11 cellular contexts compared by ENCODE assay signal in the genomic region with DNA sequence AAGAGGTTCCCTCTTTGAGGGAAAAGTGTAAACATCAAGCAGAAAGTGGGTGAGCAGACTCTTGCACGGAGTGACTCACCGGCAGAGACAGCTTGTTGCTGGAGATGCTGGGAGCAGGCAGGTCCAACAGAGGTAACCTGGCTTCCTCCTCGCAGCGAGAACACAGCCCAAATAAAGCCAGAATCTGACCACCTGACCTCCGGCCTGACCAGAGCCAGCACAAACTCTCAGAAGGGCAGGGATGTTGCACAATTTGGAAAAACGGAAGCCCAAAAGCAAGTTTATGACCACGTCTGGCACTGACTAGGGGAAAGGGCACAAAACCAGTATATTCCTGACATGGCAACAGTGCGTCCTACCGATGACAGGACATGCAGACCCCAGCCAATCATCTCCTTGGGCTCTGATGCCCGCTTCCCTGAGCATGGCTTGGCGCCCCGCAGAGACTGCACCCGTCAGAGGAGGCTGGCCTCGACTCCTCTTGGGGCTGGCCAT. TPM values are rescaled to one million over a fixed set of nuclear protein-coding genes. Genes with fewer than 3 reads are reported as not detected.
DNase-seq lines count a peak whose midpoint lies in the region; ATAC-seq and TF ChIP-seq lines count a peak whose summit lies in the region.
"Had no signal": no experiment of that assay in that cellular context is flagged by ENCODE, and none has a peak within 500 bp of the region (broad histone marks: within the 10 kb centered on the region; RNA-seq: fewer than 3 reads in every experiment).

No MANE protein-coding gene starts in this region.

- H3K27me3 ChIP-seq in fibroblast of lung (ENCODE audit: control insufficient read depth, insufficient read depth, low read length) = no peaks in the 10 kb centered on the region
- H3K27me3 ChIP-seq: brain microvascular endothelial cell had no signal

- no peak overlapping the region for H3K4me3 ChIP-seq in fibroblast of lung (replicated peaks in 1 of 4; ENCODE audit: control extremely low read depth in 1 of 4, insufficient read depth in 1 of 4, low read depth in 3 of 4, low read length in 4 of 4)

- no peaks in the 10 kb centered on the region for H4K20me1 ChIP-seq in fibroblast of lung (ENCODE audit: control insufficient read depth, extremely low read depth, insufficient read depth, low read length)

- DNase-seq in C1 segment of cervical spinal cord (lab: John Stamatoyannopoulos, UW) (peak in 10 of 14 donors; percentile 22 to 69 (median 47)), OCI-M1 (lab: John Stamatoyannopoulos, UW) (peak; percentile 27), fibroblast of lung (ENCODE audit: low read depth in 2 of 2) (peak; percentile 11 to 52), occipital lobe (lab: John Stamatoyannopoulos, UW) (peak; percentile 12), RKO (ENCODE audit: low spot score) (no peak), progenitor cell of endocrine pancreas (ENCODE audit: low spot score, unreplicated experiment) (no peak)
- DNase-seq: activated CD4-positive, alpha-beta memory T cell treated with anti-CD3 and anti-CD28 coated beads for 36 hours; brain microvascular endothelial cell; CD4-positive, alpha-beta T cell had no signal

- H3K4me1 ChIP-seq in fibroblast of lung (ENCODE audit: control insufficient read depth, extremely low read depth, insufficient read depth, low read length) = peaks cover 6% of the 10 kb centered on the region

- no peak overlapping the region for H3K27ac ChIP-seq in fibroblast of lung (ENCODE audit: insufficient read depth, low read length)
- H3K27ac ChIP-seq: brain microvascular endothelial cell had no signal

- no peaks in the 10 kb centered on the region for H3K9me3 Mint-ChIP-seq in progenitor cell of endocrine pancreas (ENCODE audit: low read depth)
- H3K9me3 Mint-ChIP-seq: activated CD4-positive, alpha-beta memory T cell treated with anti-CD3 and anti-CD28 coated beads for 36 hours; CD4-positive, alpha-beta T cell had no signal

- ATAC-seq in HG03432 (IDR thresholded peaks at IDR 0.05; ENCODE audit: unreplicated experiment) (no peak), GM18502 (IDR thresholded peaks at IDR 0.05; ENCODE audit: poor library complexity, unreplicated experiment) (no peak)

- no peaks in the 10 kb centered on the region for H3K9me3 ChIP-seq in fibroblast of lung (ENCODE audit: control insufficient read depth, insufficient read depth, low read depth, low read length)

- no peak overlapping the region for H2AFZ ChIP-seq in fibroblast of lung (ENCODE audit: low read length)

- no peak overlapping the region for H3K9ac ChIP-seq in fibroblast of lung (ENCODE audit: insufficient read depth, low read length)

- no peaks in the 10 kb centered on the region for H3K36me3 Mint-ChIP-seq in progenitor cell of endocrine pancreas (ENCODE audit: insufficient read depth)
- H3K36me3 Mint-ChIP-seq: activated CD4-positive, alpha-beta memory T cell treated with anti-CD3 and anti-CD28 coated beads for 36 hours had no signal

- no peak overlapping the region for H3K27ac Mint-ChIP-seq in progenitor cell of endocrine pancreas
- H3K27ac Mint-ChIP-seq: activated CD4-positive, alpha-beta memory T cell treated with anti-CD3 and anti-CD28 coated beads for 36 hours; CD4-positive, alpha-beta T cell had no signal

- no peaks in the 10 kb centered on the region for H3K27me3 Mint-ChIP-seq in progenitor cell of endocrine pancreas
- H3K27me3 Mint-ChIP-seq: activated CD4-positive, alpha-beta memory T cell treated with anti-CD3 and anti-CD28 coated beads for 36 hours; CD4-positive, alpha-beta T cell had no signal

- H3K79me2 ChIP-seq in fibroblast of lung (ENCODE audit: control insufficient read depth, insufficient read depth, low read length) = no peaks in the 10 kb centered on the region

- no peaks in the 10 kb centered on the region for H3K36me3 ChIP-seq in fibroblast of lung (ENCODE audit: control insufficient read depth, insufficient read depth, low read length)
- H3K36me3 ChIP-seq: brain microvascular endothelial cell had no signal

- TF ChIP-seq CTCF in fibroblast of lung (conservative IDR thresholded peaks at IDR 0.05 in 1 of 2, IDR thresholded peaks at IDR 0.05 in 1 of 2; ENCODE audit: low read depth in 1 of 2, low read length in 2 of 2) (no peak), progenitor cell of endocrine pancreas (IDR thresholded peaks at IDR 0.05; ENCODE audit: unreplicated experiment) (no peak)

- peaks cover 7% of the 10 kb centered on the region for H3K4me1 Mint-ChIP-seq in progenitor cell of endocrine pancreas (ENCODE audit: low read depth)

- no peak overlapping the region for H3K4me2 ChIP-seq in fibroblast of lung (ENCODE audit: extremely low read depth, insufficient read depth, low read length)

- no peak overlapping the region for H3K4me3 Mint-ChIP-seq in progenitor cell of endocrine pancreas (ENCODE audit: low read depth)
- H3K4me3 Mint-ChIP-seq: activated CD4-positive, alpha-beta memory T cell treated with anti-CD3 and anti-CD28 coated beads for 36 hours; CD4-positive, alpha-beta T cell had no signal

RNA-seq across cellular contexts. Expression of a gene that starts 5.4 kb away (rescaled TPM):
- 8.6 and 44.2 TPM in 2 replicates for total RNA-seq in fibroblast of lung
- 6.4 and 8.2 TPM in 2 replicates for polyA plus RNA-seq in fibroblast of lung
- polyA plus RNA-seq in fibroblast of lung (2012) = 11.0 and 11.5 TPM in 2 replicates
- 9.2 TPM in 1 of 2 replicates, not detected in the other for polyA minus RNA-seq in fibroblast of lung (ENCODE audit: low replicate concordance)
- total RNA-seq in occipital lobe = 1.4 TPM
- total RNA-seq in progenitor cell of endocrine pancreas = 25.9 and 26.5 TPM in 2 replicates

Comparison
In these comparisons a context has a peak if more than half of its experiments do, and no peak if none do; other contexts are left out.
1. DNase-seq: peak in C1 segment of cervical spinal cord (10 of 14), OCI-M1 (single experiment), fibroblast of lung (2 of 2) and occipital lobe (single experiment); none in RKO (single experiment) and progenitor cell of endocrine pancreas (single experiment).